In genomic region chr11:46640034-46640788, GRCh38 we compare ENCODE assay signal across 20 cellular contexts. TPM values are rescaled to one million over a fixed set of nuclear protein-coding genes. Genes with fewer than 3 reads are reported as not detected.
DNase-seq lines count a peak whose midpoint lies in the region; ATAC-seq, FAIRE-seq and TF ChIP-seq lines count a peak whose summit lies in the region.
"Had no signal": no experiment of that assay in that cellular context is flagged by ENCODE, and none has a peak within 500 bp of the region (broad histone marks: within the 10 kb centered on the region; RNA-seq: fewer than 3 reads in every experiment).

No MANE protein-coding gene starts in this region.

- peak overlapping the region; percentile 10; the same call in 1 of the 2 replicates for H3K9ac ChIP-seq in HepG2 (ENCODE audit: insufficient read depth, low read depth, low read length)

- peak overlapping the region; percentile 48 for H3K27ac Mint-ChIP-seq in Calu3 (ENCODE audit: unreplicated experiment)
- H3K27ac Mint-ChIP-seq: CD4-positive, alpha-beta T cell had no signal

- no peak for TF ChIP-seq POLR2A in HepG2 (IDR thresholded peaks at IDR 0.05; ENCODE audit: insufficient read depth in 1 of 2, low read depth in 2 of 2, low read length in 2 of 2)

- no peaks in the 10 kb centered on the region for H3K27me3 ChIP-seq in dorsolateral prefrontal cortex
- no peaks in the 10 kb centered on the region for H3K27me3 ChIP-seq in HepG2 (ENCODE audit: control insufficient read depth in 1 of 2, insufficient read depth in 2 of 2, low read length in 2 of 2)
- H3K27me3 ChIP-seq: BE2C, MG63 had no signal

- TF ChIP-seq RAD21 in HepG2 (CRISPR knock-in tag; IDR thresholded peaks at IDR 0.05) = no peak

- no peaks in the 10 kb centered on the region for H3K27me3 Mint-ChIP-seq in Calu3 (ENCODE audit: unreplicated experiment)
- H3K27me3 Mint-ChIP-seq: CD4-positive, alpha-beta T cell had no signal

- H3K36me3 Mint-ChIP-seq in Calu3 (ENCODE audit: insufficient read depth, unreplicated experiment) = peaks cover 8% of the 10 kb centered on the region

- DNase-seq in Calu3 = no peak
- DNase-seq in dorsolateral prefrontal cortex = no peak
- no peak for DNase-seq in HepG2 (ENCODE audit: low spot score)
- no peak for DNase-seq in substantia nigra (lab: John Stamatoyannopoulos, UW)
- DNase-seq in NCI-H446 (lab: John Stamatoyannopoulos, UW) = no peak
- no peak for DNase-seq in HEK293T (ENCODE audit: extremely low spot score)
- DNase-seq: BE2C; CD4-positive, alpha-beta T cell; DMS79 treated with DMSO at 0.1 percent for 48 hours; MG63; NCI-H1048; NCI-H1436; NCI-H1930; NCI-H226; NCI-H524 treated with DMSO at 0.1 percent for 48 hours; PC-9 had no signal

- CTCF ChIA-PET in Calu3 (lab: Charles Lee) = no interaction called here
- CTCF ChIA-PET in HepG2 (lab: Yijun Ruan, JAX; ENCODE audit: low intra/inter-chr PET ratio, low total read pairs) = no interaction called here
- CTCF ChIA-PET in HEK293T (lab: Yijun Ruan, JAX) = interaction anchor here (0.6 kb wide), 1 partner anchor 111 kb away, joined by 4 read pairs; no protein-coding TSS in a partner anchor

- no peak for FAIRE-seq in HepG2 (lab: Jason Lieb, UNC)
- FAIRE-seq: H54, HTR-8/SVneo had no signal

- intact Hi-C loops in Calu3 (cut with micrococcal nuclease; ENCODE audit: unreplicated experiment) = no loop called here
- intact Hi-C loops in dorsolateral prefrontal cortex (cut with DNase I) = no loop called here
- intact Hi-C loops in HepG2 (cut with micrococcal nuclease; ENCODE audit: unreplicated experiment) = no loop called here

- no peaks in the 10 kb centered on the region for H3K9me3 Mint-ChIP-seq in Calu3 (ENCODE audit: low read depth, unreplicated experiment)
- H3K9me3 Mint-ChIP-seq: CD4-positive, alpha-beta T cell had no signal

- peak overlapping the region; percentile 30 for H3K4me3 Mint-ChIP-seq in Calu3 (ENCODE audit: low read depth, unreplicated experiment)
- H3K4me3 Mint-ChIP-seq: CD4-positive, alpha-beta T cell had no signal

- peaks cover 4 to 31% of the 10 kb centered on the region in 2 experiments; a peak in 3 of 5 replicates for H3K36me3 ChIP-seq in HepG2 (replicated peaks in 1 of 2; ENCODE audit: control insufficient read depth in 1 of 2, insufficient read depth in 2 of 2, low read length in 2 of 2)
- H3K36me3 ChIP-seq: BE2C had no signal

- H3K9me3 ChIP-seq in HepG2 (ENCODE audit: low read length) = no peaks in the 10 kb centered on the region
- H3K9me3 ChIP-seq: BE2C, MG63 had no signal

- TF ChIP-seq CTCF in Calu3 (IDR thresholded peaks at IDR 0.05; ENCODE audit: unreplicated experiment) = no peak
- TF ChIP-seq CTCF in dorsolateral prefrontal cortex (IDR thresholded peaks at IDR 0.05 in 54 of 56, conservative IDR thresholded peaks at IDR 0.05 in 2 of 56; ENCODE audit: low read depth in 1 of 56, partially characterized antibody in 56 of 56) = no peak
- TF ChIP-seq CTCF in HepG2 (CRISPR knock-in tag; IDR thresholded peaks at IDR 0.05) = no peak

- H3K4me1 Mint-ChIP-seq in Calu3 (ENCODE audit: low read depth, unreplicated experiment) = peaks cover 27% of the 10 kb centered on the region

- H4K20me1 ChIP-seq in HepG2 (ENCODE audit: insufficient read depth, low read length) = no peaks in the 10 kb centered on the region

- peak overlapping the region; percentile 57 for H3K4me2 ChIP-seq in HepG2 (ENCODE audit: low read depth, low read length)
- H3K4me2 ChIP-seq: PC-9 had no signal

- no TSS peak for BruUV-seq in Calu3 (replicated peaks; lab: Mats Ljungman, UMichigan)
- BruUV-seq in HepG2 (replicated peaks; lab: Mats Ljungman, UMichigan) = no TSS peak

- WGBS in HepG2 (ENCODE audit: low lambda C conversion rate) = 80% methylated on average over 6 of the region's 6 CpGs

- peaks cover 16% of the 10 kb centered on the region for H3K79me2 ChIP-seq in HepG2 (ENCODE audit: insufficient read depth, low read length)

- H3K27ac ChIP-seq in dorsolateral prefrontal cortex (peak overlapping the region in 42 of 59 donors; percentile 11 to 100 (median 79)), HepG2 (ENCODE audit: extremely low read length, insufficient read depth, low read length) (peak overlapping the region; percentile 78), substantia nigra (ENCODE audit: low read depth, low read length, poor library complexity, severe bottlenecking) (peak overlapping the region; percentile 4)
- H3K27ac ChIP-seq: PC-9, RWPE1 had no signal

- H3K4me3 ChIP-seq in dorsolateral prefrontal cortex (no peak overlapping the region), HepG2 (replicated peaks in 1 of 3; ENCODE audit: insufficient read depth in 1 of 3, low read depth in 2 of 3, low read length in 3 of 3) (peak overlapping the region in 1 of 3 experiments; percentile 4; a peak in 1 of 6 replicates)
- H3K4me3 ChIP-seq: MG63, PC-9 had no signal

- in situ Hi-C loops in HepG2 (cut with HindIII; ENCODE audit: extremely low pct_ligation_motif_present, low pct_unique_long_range_greater_than_20kb) = no loop called here

- TF ChIP-seq EP300 in HepG2 (IDR thresholded peaks at IDR 0.05; ENCODE audit: low read depth in 2 of 2, low read length in 2 of 2) = no peak
- TF ChIP-seq EP300 in HepG2 (CRISPR knock-in tag; IDR thresholded peaks at IDR 0.05; ENCODE audit: borderline replicate concordance) = no peak

- ATAC-seq in HepG2 (no peak; the same call in 2 of the 3 replicates), HG03378 (IDR thresholded peaks at IDR 0.05; ENCODE audit: unreplicated experiment) (no peak)

- H3K4me1 ChIP-seq in HepG2 (ENCODE audit: insufficient read depth, low read length) = peaks cover 42% of the 10 kb centered on the region
- H3K4me1 ChIP-seq: BE2C had no signal

- H2AFZ ChIP-seq in HepG2 (ENCODE audit: low read length) = no peak overlapping the region
- H2AFZ ChIP-seq: PC-9 had no signal

- POLR2A ChIA-PET in HepG2 (lab: Yijun Ruan, JAX) (interaction anchor here (0.9 kb wide), 1 partner anchor 22 kb away, joined by 3 read pairs; the partner anchor contains the start of gene ATG13), HEK293T (lab: Yijun Ruan, JAX) (no interaction called here)

RNA-seq across cellular contexts. Expression of gene ATG13, which starts 22.9 kb away (rescaled TPM):
- total RNA-seq in Calu3 (2022) (53.2 and 57.1 TPM in 2 replicates), dorsolateral prefrontal cortex (100 to 1,000 TPM; 107 to 201 (median 150) TPM), HepG2 (2016; rRNA removed; fragmentation: Illumina TruSeq; extraction: Trizol) (55.0 and 61.8 TPM in 2 replicates)
- 13.7 and 14.5 TPM in 2 replicates for total RNA-seq in HepG2 (2016; cell fraction: cytosol; rRNA removed; fragmentation: Illumina TruSeq; extraction: Trizol; ENCODE audit: low read depth)
- 58.5 and 64.2 TPM in 2 replicates for total RNA-seq in HepG2 (2016; cell fraction: insoluble cytoplasmic fraction; rRNA removed; fragmentation: Illumina TruSeq; extraction: Trizol)
- 46.2 and 49.5 TPM in 2 replicates for total RNA-seq in HepG2 (2016; cell fraction: membrane; rRNA removed; fragmentation: Illumina TruSeq; extraction: Trizol)
- total RNA-seq in HepG2 (2016; cell fraction: nucleus; rRNA removed; fragmentation: Illumina TruSeq; extraction: Trizol) = 30.0 and 38.4 TPM in 2 replicates
- polyA plus RNA-seq in HepG2 (2011; rRNA removed) = 76.3 and 77.3 TPM in 2 replicates
- 56.1 and 62.7 TPM in 2 replicates for polyA plus RNA-seq in HepG2 (2011; cell fraction: cytosol; rRNA removed)
- polyA plus RNA-seq in HepG2 (2011; cell fraction: nucleus; rRNA removed) = 84.0 and 100 TPM in 2 replicates
- polyA plus RNA-seq in HepG2 (2012) = 38.3 and 43.7 TPM in 2 replicates
- 10.8 and 11.5 TPM in 2 replicates for polyA plus RNA-seq in HepG2 (2016; cell fraction: cytosol; fragmentation: Illumina TruSeq; extraction: Trizol; ENCODE audit: low read depth)
- polyA plus RNA-seq in HepG2 (2016; cell fraction: insoluble cytoplasmic fraction; fragmentation: Illumina TruSeq; extraction: Trizol; ENCODE audit: low read depth) = 62.7 and 66.3 TPM in 2 replicates
- 31.9 and 39.2 TPM in 2 replicates for polyA plus RNA-seq in HepG2 (2016; cell fraction: membrane; fragmentation: Illumina TruSeq; extraction: Trizol; ENCODE audit: low read depth)
- 48.8 and 53.2 TPM in 2 replicates for polyA plus RNA-seq in HepG2 (2016; cell fraction: nucleus; fragmentation: Illumina TruSeq; extraction: Trizol; ENCODE audit: insufficient read depth, low read depth)
- 156 and 179 TPM in 2 replicates for polyA minus RNA-seq in HepG2 (2011; rRNA and poly(A)+ RNA removed; ENCODE audit: low replicate concordance)
- 39.7 and 48.5 TPM in 2 replicates for polyA minus RNA-seq in HepG2 (2011; cell fraction: cytosol; rRNA and poly(A)+ RNA removed)
- 55.7 and 65.5 TPM in 2 replicates for polyA minus RNA-seq in HepG2 (2011; cell fraction: nucleus; rRNA and poly(A)+ RNA removed)

RNA-seq across cellular contexts. Expression of gene HARBI1, which starts 23.2 kb away (rescaled TPM):
- total RNA-seq in Calu3 (2022) (8.2 and 10.1 TPM in 2 replicates), dorsolateral prefrontal cortex (10 to 100 TPM in 23 of 120 experiments, 1 to 10 TPM in 97; 4.5 to 29.2 (median 8.0) TPM), HepG2 (2016; rRNA removed; fragmentation: Illumina TruSeq; extraction: Trizol) (4.8 and 6.9 TPM in 2 replicates)
- total RNA-seq in HepG2 (2016; cell fraction: cytosol; rRNA removed; fragmentation: Illumina TruSeq; extraction: Trizol; ENCODE audit: low read depth) = 1.5 and 2.1 TPM in 2 replicates
- 4.6 and 6.5 TPM in 2 replicates for total RNA-seq in HepG2 (2016; cell fraction: insoluble cytoplasmic fraction; rRNA removed; fragmentation: Illumina TruSeq; extraction: Trizol)
- 4.0 and 4.8 TPM in 2 replicates for total RNA-seq in HepG2 (2016; cell fraction: membrane; rRNA removed; fragmentation: Illumina TruSeq; extraction: Trizol)
- total RNA-seq in HepG2 (2016; cell fraction: nucleus; rRNA removed; fragmentation: Illumina TruSeq; extraction: Trizol) = 1.5 and 3.2 TPM in 2 replicates
- polyA plus RNA-seq in HepG2 (2011; rRNA removed) = 2.5 and 3.0 TPM in 2 replicates
- 1.7 and 2.6 TPM in 2 replicates for polyA plus RNA-seq in HepG2 (2011; cell fraction: cytosol; rRNA removed)
- 2.5 and 3.5 TPM in 2 replicates for polyA plus RNA-seq in HepG2 (2011; cell fraction: nucleus; rRNA removed)
- 2.4 and 2.6 TPM in 2 replicates for polyA plus RNA-seq in HepG2 (2012)
- polyA plus RNA-seq in HepG2 (2016; cell fraction: cytosol; fragmentation: Illumina TruSeq; extraction: Trizol; ENCODE audit: low read depth) = 0.31 and 0.55 TPM in 2 replicates
- 4.2 and 4.6 TPM in 2 replicates for polyA plus RNA-seq in HepG2 (2016; cell fraction: insoluble cytoplasmic fraction; fragmentation: Illumina TruSeq; extraction: Trizol; ENCODE audit: low read depth)
- polyA plus RNA-seq in HepG2 (2016; cell fraction: membrane; fragmentation: Illumina TruSeq; extraction: Trizol; ENCODE audit: low read depth) = 1.1 and 1.2 TPM in 2 replicates
- polyA plus RNA-seq in HepG2 (2016; cell fraction: nucleus; fragmentation: Illumina TruSeq; extraction: Trizol; ENCODE audit: insufficient read depth, low read depth) = 1.9 and 3.3 TPM in 2 replicates
- polyA minus RNA-seq in HepG2 (2011; rRNA and poly(A)+ RNA removed; ENCODE audit: low replicate concordance) = 4.5 and 8.3 TPM in 2 replicates
- 2.2 TPM in 2 replicates for polyA minus RNA-seq in HepG2 (2011; cell fraction: cytosol; rRNA and poly(A)+ RNA removed)
- 2.2 and 4.4 TPM in 2 replicates for polyA minus RNA-seq in HepG2 (2011; cell fraction: nucleus; rRNA and poly(A)+ RNA removed)

RNA-seq across cellular contexts. Expression of gene AMBRA1, which starts 46.4 kb away (rescaled TPM):
- 35.0 and 42.2 TPM in 2 replicates for total RNA-seq in Calu3 (2022)
- total RNA-seq in dorsolateral prefrontal cortex = 10 to 100 TPM; 38.0 to 80.2 (median 50.1) TPM
- total RNA-seq in HepG2 (2016; rRNA removed; fragmentation: Illumina TruSeq; extraction: Trizol) = 26.0 and 26.1 TPM in 2 replicates
- 17.6 and 23.5 TPM in 2 replicates for total RNA-seq in HepG2 (2016; cell fraction: cytosol; rRNA removed; fragmentation: Illumina TruSeq; extraction: Trizol; ENCODE audit: low read depth)
- total RNA-seq in HepG2 (2016; cell fraction: insoluble cytoplasmic fraction; rRNA removed; fragmentation: Illumina TruSeq; extraction: Trizol) = 22.8 and 26.4 TPM in 2 replicates
- 11.4 and 12.2 TPM in 2 replicates for total RNA-seq in HepG2 (2016; cell fraction: membrane; rRNA removed; fragmentation: Illumina TruSeq; extraction: Trizol)
- total RNA-seq in HepG2 (2016; cell fraction: nucleus; rRNA removed; fragmentation: Illumina TruSeq; extraction: Trizol) = 31.5 and 33.0 TPM in 2 replicates
- polyA plus RNA-seq in HepG2 (2011; rRNA removed) = 15.7 and 16.8 TPM in 2 replicates
- 7.8 and 8.9 TPM in 2 replicates for polyA plus RNA-seq in HepG2 (2011; cell fraction: cytosol; rRNA removed)
- 32.8 and 50.7 TPM in 2 replicates for polyA plus RNA-seq in HepG2 (2011; cell fraction: nucleus; rRNA removed)
- polyA plus RNA-seq in HepG2 (2012) = 16.2 and 19.7 TPM in 2 replicates
- 0.49 and 0.63 TPM in 2 replicates for polyA plus RNA-seq in HepG2 (2016; cell fraction: cytosol; fragmentation: Illumina TruSeq; extraction: Trizol; ENCODE audit: low read depth)
- polyA plus RNA-seq in HepG2 (2016; cell fraction: insoluble cytoplasmic fraction; fragmentation: Illumina TruSeq; extraction: Trizol; ENCODE audit: low read depth) = 10.4 and 12.5 TPM in 2 replicates
- 1.7 and 2.2 TPM in 2 replicates for polyA plus RNA-seq in HepG2 (2016; cell fraction: membrane; fragmentation: Illumina TruSeq; extraction: Trizol; ENCODE audit: low read depth)
- 14.6 and 18.1 TPM in 2 replicates for polyA plus RNA-seq in HepG2 (2016; cell fraction: nucleus; fragmentation: Illumina TruSeq; extraction: Trizol; ENCODE audit: insufficient read depth, low read depth)
- 74.1 and 110 TPM in 2 replicates for polyA minus RNA-seq in HepG2 (2011; rRNA and poly(A)+ RNA removed; ENCODE audit: low replicate concordance)
- polyA minus RNA-seq in HepG2 (2011; cell fraction: cytosol; rRNA and poly(A)+ RNA removed) = 20.0 and 28.0 TPM in 2 replicates
- 91.6 and 127 TPM in 2 replicates for polyA minus RNA-seq in HepG2 (2011; cell fraction: nucleus; rRNA and poly(A)+ RNA removed)

Comparison
In these comparisons a context has a peak if more than half of its experiments do, and no peak if none do; other contexts are left out.
1. H3K27ac ChIP-seq: peak in every context shown above with its lines; median percentile 79 in dorsolateral prefrontal cortex; 78 in HepG2; 4 in substantia nigra.